Comparison of ENCODE assay signal across 8 cellular contexts in the genomic region with DNA sequence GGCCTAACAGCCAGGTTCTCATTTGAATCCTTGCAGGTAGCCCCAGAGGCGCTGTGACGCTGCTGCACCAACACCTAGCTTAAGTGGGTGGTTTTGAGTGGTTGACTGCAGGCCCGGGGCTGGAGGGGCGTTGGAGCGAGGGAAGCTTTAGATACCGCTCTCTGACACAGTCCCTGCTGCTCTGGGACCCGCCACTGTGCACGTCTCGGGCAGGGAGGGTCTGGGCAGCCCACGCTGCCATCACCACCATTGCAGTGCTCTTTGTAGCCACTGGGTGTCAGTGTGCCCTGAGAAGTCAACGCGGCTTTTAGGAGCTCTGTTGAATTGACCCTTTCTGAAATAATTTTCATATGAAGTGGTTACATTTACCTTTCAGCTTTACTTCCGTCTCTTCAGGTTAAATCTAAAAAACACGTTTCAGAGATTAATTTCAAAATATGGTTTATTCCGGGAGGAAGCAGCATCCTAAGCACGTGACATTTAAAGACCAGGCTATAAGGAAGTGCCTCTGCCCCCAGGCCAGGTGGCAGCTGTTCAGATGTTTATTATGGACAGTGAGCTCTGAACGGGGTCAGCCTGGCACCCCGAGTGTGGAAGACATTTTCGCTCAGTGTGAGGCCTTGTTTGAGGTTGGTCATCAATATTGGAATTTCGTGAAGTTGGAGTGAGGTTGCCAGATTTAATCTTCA. TPM values are rescaled to one million over a fixed set of nuclear protein-coding genes. Genes with fewer than 3 reads are reported as not detected.
DNase-seq lines count a peak whose midpoint lies in the region; ATAC-seq and TF ChIP-seq lines count a peak whose summit lies in the region.

No MANE protein-coding gene starts in this region.

- H3K36me3 ChIP-seq in right atrium auricular region = peaks cover 69% of the 10 kb centered on the region

- TF ChIP-seq CTCF in LNCaP clone FGC (IDR thresholded peaks at IDR 0.05; ENCODE audit: control insufficient read depth, extremely low read depth, insufficient read depth) = peak; percentile 79
- peak; percentile 92 to 98 for TF ChIP-seq CTCF in right atrium auricular region (IDR thresholded peaks at IDR 0.05)

- ATAC-seq in HG03520 (IDR thresholded peaks at IDR 0.05; ENCODE audit: unreplicated experiment) (no peak), GM18867 (IDR thresholded peaks at IDR 0.05; ENCODE audit: unreplicated experiment) (no peak)

- H3K4me1 ChIP-seq in right atrium auricular region = peaks cover 0 to 2% of the 10 kb centered on the region in 2 donors

- H3K27ac ChIP-seq in right atrium auricular region = no peak overlapping the region

- H3K9me3 ChIP-seq in right atrium auricular region = no peaks in the 10 kb centered on the region

- H3K27me3 ChIP-seq in right atrium auricular region = no peaks in the 10 kb centered on the region

- DNase-seq in EL (peak; percentile 48), LNCaP clone FGC (ENCODE audit: low read depth) (no peak), T follicular helper cell (ENCODE audit: low read depth) (peak; percentile 41), amniotic epithelial cell (ENCODE audit: low read depth) (peak; percentile 39), right atrium auricular region (ENCODE audit: low spot score) (no peak), skeletal muscle cell (ENCODE audit: low read depth) (peak; percentile 9)

- H3K4me3 ChIP-seq in LNCaP clone FGC (ENCODE audit: low read depth, low read length) = no peak overlapping the region
- no peak overlapping the region for H3K4me3 ChIP-seq in right atrium auricular region
- H3K4me3 ChIP-seq in skeletal muscle cell (ENCODE audit: low read depth, low read length) = no peak overlapping the region

RNA-seq across cellular contexts. Expression of a gene that starts 30.9 kb away (rescaled TPM):
- total RNA-seq in right atrium auricular region = 10 to 100 TPM; 43.8 to 86.5 TPM

RNA-seq across cellular contexts. Expression of a gene that starts 38.0 kb away (rescaled TPM):
- total RNA-seq in right atrium auricular region = 10 to 100 TPM; 40.4 to 57.1 TPM

Comparison
In these comparisons a context has a peak if more than half of its experiments do, and no peak if none do; other contexts are left out.
1. DNase-seq: peak in EL (single experiment), T follicular helper cell (single experiment), amniotic epithelial cell (single experiment) and skeletal muscle cell (single experiment); none in LNCaP clone FGC (single experiment) and right atrium auricular region (single experiment).